Comparison of ENCODE assay signal across 8 cellular contexts in the genomic region with DNA sequence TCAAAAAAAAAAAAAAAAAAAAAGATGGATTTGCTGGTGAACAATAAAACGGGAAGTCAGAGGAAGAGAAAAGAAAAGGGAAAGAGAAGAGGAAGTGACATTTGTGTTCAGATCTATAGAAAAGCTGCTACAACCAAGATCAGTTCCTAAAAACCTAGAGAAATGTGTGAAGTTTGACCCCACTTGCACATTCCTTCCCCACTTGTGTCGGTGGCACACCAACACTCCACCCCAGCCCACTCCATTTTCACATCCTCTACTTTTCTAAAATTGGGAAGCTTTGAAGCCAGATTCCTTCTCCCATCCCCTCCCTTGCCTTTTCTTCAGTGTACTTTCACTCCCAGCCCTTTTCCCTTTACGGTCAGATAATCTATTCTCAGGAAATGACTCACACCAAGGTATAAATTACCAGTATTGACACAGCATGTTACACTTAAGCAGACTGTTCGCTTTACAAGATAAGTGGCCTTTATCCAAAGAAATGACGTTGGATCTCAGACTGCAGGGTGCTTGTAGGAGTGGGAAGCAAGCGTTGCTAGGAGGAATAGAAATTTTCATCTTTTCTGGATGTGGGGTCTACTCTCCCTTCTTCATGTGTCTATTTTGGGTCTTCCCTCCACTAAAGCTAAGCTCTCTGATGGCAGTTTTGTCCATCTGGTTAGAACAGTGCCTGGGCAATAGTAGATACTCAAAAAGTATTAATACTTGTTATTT.
DNase-seq lines count a peak whose midpoint lies in the region; ATAC-seq and TF ChIP-seq lines count a peak whose summit lies in the region.

No MANE protein-coding gene starts in this region.

- intact Hi-C loops in right lobe of liver (cut with DNase I), result no loop called here

- DNase-seq in DMS153 (lab: John Stamatoyannopoulos, UW) (peak; percentile 92), NCI-H2081 (lab: John Stamatoyannopoulos, UW) (peak; percentile 73 to 92), astrocyte of the hippocampus (ENCODE audit: low read depth, low spot score) (peak; percentile 85), right lobe of liver (no peak), NCI-H2107 treated with DMSO at 0.1 percent for 48 hours (lab: John Stamatoyannopoulos, UW; ENCODE audit: unreplicated experiment) (no peak), cerebellar nuclear complex (lab: John Stamatoyannopoulos, UW) (no peak), Peyer's patch (no peak)
- no peak for DNase-seq in activated T-cell treated with anti-CD3 and anti-CD28 coated beads, Interleukin-2, amount 50 U/mL, for 4 hours

- H3K9me3 ChIP-seq in right lobe of liver (no peaks in the 10 kb centered on the region), Peyer's patch (no peaks in the 10 kb centered on the region)

- ATAC-seq in right lobe of liver, result peak in 3 of 4 donors; percentile 31 to 75 (median 42)
- ATAC-seq in activated T-cell treated with anti-CD3 and anti-CD28 coated beads, Interleukin-2, amount 50 U/mL, for 4 hours, result no peak

- H3K27me3 ChIP-seq in right lobe of liver, result no peaks in the 10 kb centered on the region
- H3K27me3 ChIP-seq in Peyer's patch, result no peaks in the 10 kb centered on the region

- no peak overlapping the region for H3K4me3 ChIP-seq in right lobe of liver
- no peak overlapping the region for H3K4me3 ChIP-seq in Peyer's patch

- no peak overlapping the region for H3K4me3 Mint-ChIP-seq in activated T-cell treated with anti-CD3 and anti-CD28 coated beads, Interleukin-2, amount 50 U/mL, for 4 hours

- H3K4me1 ChIP-seq in right lobe of liver (peaks cover 0 to 10% (median 0%) of the 10 kb centered on the region in 4 donors), Peyer's patch (peaks cover 0 to 12% (median 0%) of the 10 kb centered on the region in 4 donors)

- WGBS in right lobe of liver (ENCODE audit: insufficient coverage, low coverage, low lambda C conversion rate, missing lambda C conversion rate), result 25% methylated on average over 6 of the region's 6 CpGs

- H3K27ac ChIP-seq in right lobe of liver, result no peak overlapping the region
- peak overlapping the region in 2 of 4 donors; percentile 19 to 67 for H3K27ac ChIP-seq in Peyer's patch

- no peaks in the 10 kb centered on the region for H3K36me3 ChIP-seq in right lobe of liver
- no peaks in the 10 kb centered on the region for H3K36me3 ChIP-seq in Peyer's patch

- no peaks in the 10 kb centered on the region for H3K9me3 Mint-ChIP-seq in activated T-cell treated with anti-CD3 and anti-CD28 coated beads, Interleukin-2, amount 50 U/mL, for 4 hours

- no peaks in the 10 kb centered on the region for H3K36me3 Mint-ChIP-seq in activated T-cell treated with anti-CD3 and anti-CD28 coated beads, Interleukin-2, amount 50 U/mL, for 4 hours (ENCODE audit: insufficient read depth)

- H3K27me3 Mint-ChIP-seq in activated T-cell treated with anti-CD3 and anti-CD28 coated beads, Interleukin-2, amount 50 U/mL, for 4 hours (ENCODE audit: low read depth), result peaks cover 8% of the 10 kb centered on the region

- H3K4me1 Mint-ChIP-seq in activated T-cell treated with anti-CD3 and anti-CD28 coated beads, Interleukin-2, amount 50 U/mL, for 4 hours (ENCODE audit: low read depth), result no peaks in the 10 kb centered on the region

- no peak for TF ChIP-seq POLR2A in right lobe of liver (IDR thresholded peaks at IDR 0.05)
- peak in 1 of 2 donors; percentile 20 for TF ChIP-seq POLR2A in Peyer's patch (IDR thresholded peaks at IDR 0.05)

- TF ChIP-seq CTCF in right lobe of liver (IDR thresholded peaks at IDR 0.05), result no peak
- TF ChIP-seq CTCF in Peyer's patch (IDR thresholded peaks at IDR 0.05), result no peak

Comparison
In these comparisons a context has a peak if more than half of its experiments do, and no peak if none do; other contexts are left out.
1. DNase-seq: peak in DMS153 (single experiment), NCI-H2081 (2 of 2) and astrocyte of the hippocampus (single experiment); none in right lobe of liver (0 of 3), NCI-H2107 treated with DMSO at 0.1 percent for 48 hours (single experiment), cerebellar nuclear complex (0 of 2), activated T-cell treated with anti-CD3 and anti-CD28 coated beads, Interleukin-2, amount 50 U/mL, for 4 hours (single experiment) and Peyer's patch (0 of 3).
2. ATAC-seq: peak in right lobe of liver (3 of 4); none in activated T-cell treated with anti-CD3 and anti-CD28 coated beads, Interleukin-2, amount 50 U/mL, for 4 hours (0 of 2).